In the genomic region with DNA sequence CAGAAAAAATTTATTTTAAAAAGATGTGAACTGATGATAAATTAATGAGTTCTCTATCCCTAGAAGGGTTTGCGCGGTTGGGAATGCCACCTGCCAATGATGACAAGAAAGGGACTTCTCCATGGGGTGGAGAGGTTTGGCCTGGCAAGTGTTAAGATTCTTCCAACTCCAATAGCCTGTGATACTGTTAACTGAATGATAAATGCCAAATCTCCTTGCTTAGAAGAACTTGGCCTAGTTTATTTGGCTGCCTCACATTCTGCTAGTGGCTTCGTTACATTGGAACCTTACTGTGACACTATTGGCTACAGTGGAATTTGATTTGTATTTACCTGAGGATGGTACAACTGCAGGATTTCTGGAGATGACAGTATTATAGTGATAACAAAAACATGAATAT, we compare ENCODE assay signal across 15 cellular contexts.
DNase-seq lines count a peak whose midpoint lies in the region; ATAC-seq and TF ChIP-seq lines count a peak whose summit lies in the region.
"Had no signal": no experiment of that assay in that cellular context is flagged by ENCODE, and none has a peak within 500 bp of the region (broad histone marks: within the 10 kb centered on the region; RNA-seq: fewer than 3 reads in every experiment).

No MANE protein-coding gene starts in this region.

- no peaks in the 10 kb centered on the region for H3K36me3 ChIP-seq in left ventricle myocardium inferior
- no peaks in the 10 kb centered on the region for H3K36me3 ChIP-seq in heart right ventricle
- H3K36me3 ChIP-seq: HAP-1 had no signal

- peaks cover 6% of the 10 kb centered on the region for H3K9me3 ChIP-seq in left ventricle myocardium inferior (replicated peaks)
- no peaks in the 10 kb centered on the region for H3K9me3 ChIP-seq in heart right ventricle
- H3K9me3 ChIP-seq in right cardiac atrium (ENCODE audit: control insufficient read depth, low read length): no peaks in the 10 kb centered on the region
- H3K9me3 ChIP-seq: Caco-2, HAP-1 had no signal

- H3K27me3 ChIP-seq in left ventricle myocardium inferior (ENCODE audit: low read depth) (no peaks in the 10 kb centered on the region), heart right ventricle (no peaks in the 10 kb centered on the region), right cardiac atrium (ENCODE audit: control insufficient read depth, insufficient read depth) (no peaks in the 10 kb centered on the region)

- no peak for TF ChIP-seq CTCF in left ventricle myocardium inferior (IDR thresholded peaks at IDR 0.05; ENCODE audit: borderline replicate concordance)
- no peak for TF ChIP-seq CTCF in heart right ventricle (IDR thresholded peaks at IDR 0.05)

- peak overlapping the region; percentile 27 for H3K27ac ChIP-seq in left ventricle myocardium inferior (replicated peaks)
- H3K27ac ChIP-seq in heart right ventricle: peak overlapping the region in 4 of 10 donors; percentile 40 to 61 (median 50)
- H3K27ac ChIP-seq in right cardiac atrium (ENCODE audit: low read length): no peak overlapping the region

- H3K4me1 ChIP-seq in left ventricle myocardium inferior: peaks cover 49% of the 10 kb centered on the region
- H3K4me1 ChIP-seq in heart right ventricle: peaks cover 5 to 47% (median 25%) of the 10 kb centered on the region in 9 donors
- peaks cover 5% of the 10 kb centered on the region for H3K4me1 ChIP-seq in right cardiac atrium (ENCODE audit: control insufficient read depth, insufficient read depth, low read length)
- H3K4me1 ChIP-seq: Caco-2 had no signal

- no peak for ATAC-seq in heart right ventricle
- ATAC-seq in right cardiac atrium: peak; percentile 43 to 47

- WGBS in heart right ventricle, 2 donors: 43 to 73% methylated on average over 3 of the region's 3 CpGs
- WGBS in right cardiac atrium: 56% methylated on average over 3 of the region's 3 CpGs

- H3K4me3 ChIP-seq in left ventricle myocardium inferior: no peak overlapping the region
- H3K4me3 ChIP-seq in heart right ventricle: no peak overlapping the region
- H3K4me3 ChIP-seq in right cardiac atrium (ENCODE audit: low read length): no peak overlapping the region
- H3K4me3 ChIP-seq: HAP-1 had no signal

- DNase-seq in left ventricle myocardium inferior (no peak), heart right ventricle (no peak), cerebellar cortex (ENCODE audit: low spot score) (peak; percentile 21), right cardiac atrium (no peak), COLO668 (lab: John Stamatoyannopoulos, UW; ENCODE audit: unreplicated experiment) (no peak), midbrain (lab: John Stamatoyannopoulos, UW) (no peak)
- DNase-seq: C1 segment of cervical spinal cord; Caco-2; CD4-positive, alpha-beta memory T cell; DMS153; EL; GF-D8; GOT3; HFFc6 had no signal

- intact Hi-C loops in left ventricle myocardium inferior (cut with micrococcal nuclease): no loop called here
- intact Hi-C loops in heart right ventricle (cut with DNase I): no loop called here
- intact Hi-C loops in right cardiac atrium (cut with DNase I): no loop called here

Comparison
In these comparisons a context has a peak if more than half of its experiments do, and no peak if none do; other contexts are left out.
1. ATAC-seq: peak in right cardiac atrium (2 of 2); none in heart right ventricle (0 of 8).